Comparison of ENCODE assay signal across 1 cellular context in the genomic region with DNA sequence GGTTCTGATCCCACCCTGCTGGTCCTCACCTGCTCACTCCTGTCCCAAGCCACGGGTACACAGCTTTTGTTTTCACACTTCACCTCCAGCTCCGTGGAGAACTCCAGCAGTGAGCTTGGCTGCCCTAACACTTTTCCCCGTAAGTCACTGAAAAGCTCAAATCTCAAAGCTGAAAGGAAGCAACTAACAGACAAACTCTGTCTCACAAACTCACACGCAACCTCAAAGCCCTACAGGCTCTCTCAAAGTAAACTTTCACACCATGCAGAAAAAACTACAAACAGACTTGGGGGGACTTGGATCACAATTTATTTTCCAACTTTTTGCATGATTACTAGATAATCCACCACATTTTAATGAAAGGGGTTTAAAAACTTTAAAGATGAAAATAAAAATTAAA.
TF ChIP-seq lines count a peak whose summit lies in the region.

No MANE protein-coding gene starts in this region.

TF ChIP-seq in IMR-90, 13 proteins besides CTCF, POLR2A, EP300 and RAD21:
- TF ChIP-seq MAFK (IDR thresholded peaks at IDR 0.05; ENCODE audit: low read depth, low read length) (no peak), MAZ (IDR thresholded peaks at IDR 0.05; ENCODE audit: borderline replicate concordance, low read depth, low read length) (no peak), RCOR1 (IDR thresholded peaks at IDR 0.05; ENCODE audit: insufficient replicate concordance, low read length) (no peak), NFE2L2 (IDR thresholded peaks at IDR 0.05; ENCODE audit: low read depth, low read length) (no peak), BHLHE40 (IDR thresholded peaks at IDR 0.05; ENCODE audit: low read depth, low read length) (no peak), RFX5 (IDR thresholded peaks at IDR 0.05; ENCODE audit: low read depth, low read length) (no peak), MXI1 (IDR thresholded peaks at IDR 0.05; ENCODE audit: borderline replicate concordance, low read depth, low read length) (no peak), FOS (IDR thresholded peaks at IDR 0.05; ENCODE audit: low read depth, low read length) (no peak), CHD1 (IDR thresholded peaks at IDR 0.05; ENCODE audit: low read depth, low read length) (no peak), SMC3 (IDR thresholded peaks at IDR 0.05; ENCODE audit: low read depth, low read length) (no peak), CEBPB (IDR thresholded peaks at IDR 0.05; ENCODE audit: low read depth, low read length) (no peak)
- TF ChIP-seq, protein P1, sequence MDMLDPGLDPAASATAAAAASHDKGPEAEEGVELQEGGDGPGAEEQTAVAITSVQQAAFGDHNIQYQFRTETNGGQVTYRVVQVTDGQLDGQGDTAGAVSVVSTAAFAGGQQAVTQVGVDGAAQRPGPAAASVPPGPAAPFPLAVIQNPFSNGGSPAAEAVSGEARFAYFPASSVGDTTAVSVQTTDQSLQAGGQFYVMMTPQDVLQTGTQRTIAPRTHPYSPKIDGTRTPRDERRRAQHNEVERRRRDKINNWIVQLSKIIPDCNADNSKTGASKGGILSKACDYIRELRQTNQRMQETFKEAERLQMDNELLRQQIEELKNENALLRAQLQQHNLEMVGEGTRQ (IDR thresholded peaks at IDR 0.05; ENCODE audit: low read depth, low read length), result no peak
- TF ChIP-seq, protein P2, sequence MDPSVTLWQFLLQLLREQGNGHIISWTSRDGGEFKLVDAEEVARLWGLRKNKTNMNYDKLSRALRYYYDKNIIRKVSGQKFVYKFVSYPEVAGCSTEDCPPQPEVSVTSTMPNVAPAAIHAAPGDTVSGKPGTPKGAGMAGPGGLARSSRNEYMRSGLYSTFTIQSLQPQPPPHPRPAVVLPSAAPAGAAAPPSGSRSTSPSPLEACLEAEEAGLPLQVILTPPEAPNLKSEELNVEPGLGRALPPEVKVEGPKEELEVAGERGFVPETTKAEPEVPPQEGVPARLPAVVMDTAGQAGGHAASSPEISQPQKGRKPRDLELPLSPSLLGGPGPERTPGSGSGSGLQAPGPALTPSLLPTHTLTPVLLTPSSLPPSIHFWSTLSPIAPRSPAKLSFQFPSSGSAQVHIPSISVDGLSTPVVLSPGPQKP (IDR thresholded peaks at IDR 0.05; ENCODE audit: borderline replicate concordance, low read depth, low read length), result no peak
